13 cellular contexts compared by ENCODE assay signal in genomic region chr17:57486978-57487377, GRCh38.
A peak's percentile ranks its signal among the peaks of the same experiment; 100 is the strongest.
DNase-seq lines count a peak whose midpoint lies in the region; ATAC-seq and TF ChIP-seq lines count a peak whose summit lies in the region.
"Had no signal": no experiment of that assay in that cellular context is flagged by ENCODE, and none has a peak within 500 bp of the region (broad histone marks: within the 10 kb centered on the region; RNA-seq: fewer than 3 reads in every experiment).

No MANE protein-coding gene starts in this region.

- CTCF ChIA-PET in activated CD4-positive, alpha-beta T cell treated with anti-CD3 and anti-CD28 coated beads for 36 hours (lab: Charles Lee), result no interaction called here

- intact Hi-C loops in activated CD4-positive, alpha-beta T cell treated with anti-CD3 and anti-CD28 coated beads for 36 hours (cut with DNase I, micrococcal nuclease), result no loop called here
- intact Hi-C loops in left lung (cut with DNase I), result no loop called here
- intact Hi-C loops in thyroid gland (cut with DNase I), result no loop called here

- H3K4me1 ChIP-seq in left lung, result peaks cover 0 to 5% of the 10 kb centered on the region in 2 donors
- peaks cover 69 to 89% of the 10 kb centered on the region in 2 donors for H3K4me1 ChIP-seq in thyroid gland

- no peak for DNase-seq in activated CD4-positive, alpha-beta T cell treated with anti-CD3 and anti-CD28 coated beads for 36 hours
- no peak for DNase-seq in activated CD4-positive, alpha-beta T cell treated with anti-CD3 and anti-CD28 coated beads, Interleukin-2, amount 50 U/mL, for 4 hours
- peak in 1 of 2 donors; percentile 39 for DNase-seq in left lung
- DNase-seq in thyroid gland, result peak in 1 of 2 donors; percentile 25
- no peak for DNase-seq in GM20000 (ENCODE audit: low spot score)
- DNase-seq: activated naive CD4-positive, alpha-beta T cell treated with anti-CD3 and anti-CD28 coated beads for 36 hours; glutamatergic neuron; stimulated activated naive CD8-positive, alpha-beta T cell treated with anti-CD3 and anti-CD28 coated beads, Interleukin-15, amount 100 ng/mL, for 72 hours had no signal

- TF ChIP-seq POLR2A in thyroid gland (IDR thresholded peaks at IDR 0.05), result no peak

- H3K27ac Mint-ChIP-seq in activated CD4-positive, alpha-beta T cell treated with anti-CD3 and anti-CD28 coated beads for 36 hours, result peak overlapping the region; percentile 1
- H3K27ac Mint-ChIP-seq in activated T-helper 17 cell treated with anti-CD3 and anti-CD28 coated beads, Interleukin-2, amount 50 U/mL, for 72 hours, result peak overlapping the region; percentile 12
- H3K27ac Mint-ChIP-seq: activated naive CD4-positive, alpha-beta T cell treated with anti-CD3 and anti-CD28 coated beads for 36 hours had no signal

- H3K36me3 Mint-ChIP-seq in activated CD4-positive, alpha-beta T cell treated with anti-CD3 and anti-CD28 coated beads for 36 hours (ENCODE audit: low read depth), result peaks cover 6% of the 10 kb centered on the region
- H3K36me3 Mint-ChIP-seq in activated T-helper 17 cell treated with anti-CD3 and anti-CD28 coated beads, Interleukin-2, amount 50 U/mL, for 72 hours (ENCODE audit: low read depth), result peaks cover 7% of the 10 kb centered on the region

- peaks cover 52% of the 10 kb centered on the region for H3K4me1 Mint-ChIP-seq in activated CD4-positive, alpha-beta T cell treated with anti-CD3 and anti-CD28 coated beads for 36 hours
- peaks cover 41% of the 10 kb centered on the region for H3K4me1 Mint-ChIP-seq in activated T-helper 17 cell treated with anti-CD3 and anti-CD28 coated beads, Interleukin-2, amount 50 U/mL, for 72 hours

- H3K36me3 ChIP-seq in left lung (no peaks in the 10 kb centered on the region), thyroid gland (no peaks in the 10 kb centered on the region)

- 76 to 88% methylated on average over 5 of the region's 5 CpGs for WGBS in thyroid gland, 2 donors

- H3K27ac ChIP-seq in left lung (no peak overlapping the region), thyroid gland (peak overlapping the region; percentile 54 to 86 (median 83))
- H3K27ac ChIP-seq: PC-9 had no signal

- H3K4me3 Mint-ChIP-seq in activated CD4-positive, alpha-beta T cell treated with anti-CD3 and anti-CD28 coated beads for 36 hours, result no peak overlapping the region
- H3K4me3 Mint-ChIP-seq in activated T-helper 17 cell treated with anti-CD3 and anti-CD28 coated beads, Interleukin-2, amount 50 U/mL, for 72 hours, result peak overlapping the region; percentile 30
- H3K4me3 Mint-ChIP-seq: activated naive CD4-positive, alpha-beta T cell treated with anti-CD3 and anti-CD28 coated beads for 36 hours; stimulated activated naive CD8-positive, alpha-beta T cell treated with anti-CD3 and anti-CD28 coated beads, Interleukin-15, amount 100 ng/mL, for 72 hours had no signal

- H3K27me3 ChIP-seq in left lung (no peaks in the 10 kb centered on the region), thyroid gland (no peaks in the 10 kb centered on the region)

- H3K4me3 ChIP-seq in left lung, result no peak overlapping the region
- H3K4me3 ChIP-seq in thyroid gland (replicated peaks in 1 of 3), result no peak overlapping the region
- H3K4me3 ChIP-seq: PC-9 had no signal

- H3K27me3 Mint-ChIP-seq in activated CD4-positive, alpha-beta T cell treated with anti-CD3 and anti-CD28 coated beads for 36 hours, result no peaks in the 10 kb centered on the region
- no peaks in the 10 kb centered on the region for H3K27me3 Mint-ChIP-seq in activated T-helper 17 cell treated with anti-CD3 and anti-CD28 coated beads, Interleukin-2, amount 50 U/mL, for 72 hours
- H3K27me3 Mint-ChIP-seq: stimulated activated naive CD8-positive, alpha-beta T cell treated with anti-CD3 and anti-CD28 coated beads, Interleukin-15, amount 100 ng/mL, for 72 hours had no signal

- ATAC-seq in activated CD4-positive, alpha-beta T cell treated with anti-CD3 and anti-CD28 coated beads for 36 hours, result no peak
- ATAC-seq in activated T-helper 17 cell treated with anti-CD3 and anti-CD28 coated beads, Interleukin-2, amount 50 U/mL, for 72 hours (replicated peaks), result no peak
- ATAC-seq in left lung (peak; percentile 70), GM19397 (IDR thresholded peaks at IDR 0.05; ENCODE audit: unreplicated experiment) (no peak), HG03571 (IDR thresholded peaks at IDR 0.05; ENCODE audit: unreplicated experiment) (no peak)
- ATAC-seq: HCT116; stimulated activated naive CD8-positive, alpha-beta T cell treated with anti-CD3 and anti-CD28 coated beads, Interleukin-15, amount 100 ng/mL, for 72 hours had no signal

- TF ChIP-seq CTCF in left lung (IDR thresholded peaks at IDR 0.05) (no peak), thyroid gland (IDR thresholded peaks at IDR 0.05) (no peak), GM20000 (IDR thresholded peaks at IDR 0.05; ENCODE audit: extremely low read depth, missing control alignments) (no peak)

- H3K9me3 ChIP-seq in left lung, result no peaks in the 10 kb centered on the region
- H3K9me3 ChIP-seq in thyroid gland, result no peaks in the 10 kb centered on the region

- POLR2A ChIA-PET in activated CD4-positive, alpha-beta T cell treated with anti-CD3 and anti-CD28 coated beads for 36 hours (lab: Charles Lee), result no interaction called here

- no peaks in the 10 kb centered on the region for H3K9me3 Mint-ChIP-seq in activated CD4-positive, alpha-beta T cell treated with anti-CD3 and anti-CD28 coated beads for 36 hours (ENCODE audit: low read depth)
- H3K9me3 Mint-ChIP-seq in activated T-helper 17 cell treated with anti-CD3 and anti-CD28 coated beads, Interleukin-2, amount 50 U/mL, for 72 hours, result no peaks in the 10 kb centered on the region
- H3K9me3 Mint-ChIP-seq: activated naive CD4-positive, alpha-beta T cell treated with anti-CD3 and anti-CD28 coated beads for 36 hours; stimulated activated naive CD8-positive, alpha-beta T cell treated with anti-CD3 and anti-CD28 coated beads, Interleukin-15, amount 100 ng/mL, for 72 hours had no signal

Comparison
In these comparisons a context has a peak if more than half of its experiments do, and no peak if none do; other contexts are left out.
1. H3K27ac ChIP-seq: peak in thyroid gland (3 of 3); none in left lung (0 of 2).